Comparison of ENCODE assay signal across 1 cellular context in the genomic region with DNA sequence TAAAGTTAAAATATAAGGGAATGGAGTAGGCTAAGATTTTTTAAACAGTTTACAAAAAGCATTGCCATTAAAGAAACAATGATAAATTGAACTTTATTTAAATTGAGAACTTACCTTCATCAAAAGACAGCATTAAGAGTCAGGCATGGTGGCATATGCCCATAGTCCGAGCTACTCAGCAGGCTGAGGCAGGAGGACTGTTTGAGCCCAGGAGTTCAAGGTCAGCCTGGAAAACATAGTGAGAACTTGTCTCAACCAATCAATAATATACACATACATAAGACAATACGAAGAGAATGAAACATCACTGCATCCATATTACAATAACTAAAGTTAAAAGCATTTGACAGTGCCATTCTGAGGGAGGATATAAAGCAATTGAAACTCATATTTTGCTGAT.
A peak's percentile ranks its signal among the peaks of the same experiment; 100 is the strongest.
TF ChIP-seq lines count a peak whose summit lies in the region.

No MANE protein-coding gene starts in this region.

TF ChIP-seq in HepG2, 621 proteins besides CTCF, POLR2A, EP300 and RAD21 (continued from another document and continues in another):
- TF ChIP-seq, protein P1, sequence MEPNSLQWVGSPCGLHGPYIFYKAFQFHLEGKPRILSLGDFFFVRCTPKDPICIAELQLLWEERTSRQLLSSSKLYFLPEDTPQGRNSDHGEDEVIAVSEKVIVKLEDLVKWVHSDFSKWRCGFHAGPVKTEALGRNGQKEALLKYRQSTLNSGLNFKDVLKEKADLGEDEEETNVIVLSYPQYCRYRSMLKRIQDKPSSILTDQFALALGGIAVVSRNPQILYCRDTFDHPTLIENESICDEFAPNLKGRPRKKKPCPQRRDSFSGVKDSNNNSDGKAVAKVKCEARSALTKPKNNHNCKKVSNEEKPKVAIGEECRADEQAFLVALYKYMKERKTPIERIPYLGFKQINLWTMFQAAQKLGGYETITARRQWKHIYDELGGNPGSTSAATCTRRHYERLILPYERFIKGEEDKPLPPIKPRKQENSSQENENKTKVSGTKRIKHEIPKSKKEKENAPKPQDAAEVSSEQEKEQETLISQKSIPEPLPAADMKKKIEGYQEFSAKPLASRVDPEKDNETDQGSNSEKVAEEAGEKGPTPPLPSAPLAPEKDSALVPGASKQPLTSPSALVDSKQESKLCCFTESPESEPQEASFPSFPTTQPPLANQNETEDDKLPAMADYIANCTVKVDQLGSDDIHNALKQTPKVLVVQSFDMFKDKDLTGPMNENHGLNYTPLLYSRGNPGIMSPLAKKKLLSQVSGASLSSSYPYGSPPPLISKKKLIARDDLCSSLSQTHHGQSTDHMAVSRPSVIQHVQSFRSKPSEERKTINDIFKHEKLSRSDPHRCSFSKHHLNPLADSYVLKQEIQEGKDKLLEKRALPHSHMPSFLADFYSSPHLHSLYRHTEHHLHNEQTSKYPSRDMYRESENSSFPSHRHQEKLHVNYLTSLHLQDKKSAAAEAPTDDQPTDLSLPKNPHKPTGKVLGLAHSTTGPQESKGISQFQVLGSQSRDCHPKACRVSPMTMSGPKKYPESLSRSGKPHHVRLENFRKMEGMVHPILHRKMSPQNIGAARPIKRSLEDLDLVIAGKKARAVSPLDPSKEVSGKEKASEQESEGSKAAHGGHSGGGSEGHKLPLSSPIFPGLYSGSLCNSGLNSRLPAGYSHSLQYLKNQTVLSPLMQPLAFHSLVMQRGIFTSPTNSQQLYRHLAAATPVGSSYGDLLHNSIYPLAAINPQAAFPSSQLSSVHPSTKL (CRISPR knock-in tag; IDR thresholded peaks at IDR 0.05) = peak; percentile 93
- TF ChIP-seq NR2F6 (IDR thresholded peaks at IDR 0.05) = peak; percentile 32
- TF ChIP-seq NR2F6 (CRISPR knock-in tag; IDR thresholded peaks at IDR 0.05) = no peak
- TF ChIP-seq, protein P2, sequence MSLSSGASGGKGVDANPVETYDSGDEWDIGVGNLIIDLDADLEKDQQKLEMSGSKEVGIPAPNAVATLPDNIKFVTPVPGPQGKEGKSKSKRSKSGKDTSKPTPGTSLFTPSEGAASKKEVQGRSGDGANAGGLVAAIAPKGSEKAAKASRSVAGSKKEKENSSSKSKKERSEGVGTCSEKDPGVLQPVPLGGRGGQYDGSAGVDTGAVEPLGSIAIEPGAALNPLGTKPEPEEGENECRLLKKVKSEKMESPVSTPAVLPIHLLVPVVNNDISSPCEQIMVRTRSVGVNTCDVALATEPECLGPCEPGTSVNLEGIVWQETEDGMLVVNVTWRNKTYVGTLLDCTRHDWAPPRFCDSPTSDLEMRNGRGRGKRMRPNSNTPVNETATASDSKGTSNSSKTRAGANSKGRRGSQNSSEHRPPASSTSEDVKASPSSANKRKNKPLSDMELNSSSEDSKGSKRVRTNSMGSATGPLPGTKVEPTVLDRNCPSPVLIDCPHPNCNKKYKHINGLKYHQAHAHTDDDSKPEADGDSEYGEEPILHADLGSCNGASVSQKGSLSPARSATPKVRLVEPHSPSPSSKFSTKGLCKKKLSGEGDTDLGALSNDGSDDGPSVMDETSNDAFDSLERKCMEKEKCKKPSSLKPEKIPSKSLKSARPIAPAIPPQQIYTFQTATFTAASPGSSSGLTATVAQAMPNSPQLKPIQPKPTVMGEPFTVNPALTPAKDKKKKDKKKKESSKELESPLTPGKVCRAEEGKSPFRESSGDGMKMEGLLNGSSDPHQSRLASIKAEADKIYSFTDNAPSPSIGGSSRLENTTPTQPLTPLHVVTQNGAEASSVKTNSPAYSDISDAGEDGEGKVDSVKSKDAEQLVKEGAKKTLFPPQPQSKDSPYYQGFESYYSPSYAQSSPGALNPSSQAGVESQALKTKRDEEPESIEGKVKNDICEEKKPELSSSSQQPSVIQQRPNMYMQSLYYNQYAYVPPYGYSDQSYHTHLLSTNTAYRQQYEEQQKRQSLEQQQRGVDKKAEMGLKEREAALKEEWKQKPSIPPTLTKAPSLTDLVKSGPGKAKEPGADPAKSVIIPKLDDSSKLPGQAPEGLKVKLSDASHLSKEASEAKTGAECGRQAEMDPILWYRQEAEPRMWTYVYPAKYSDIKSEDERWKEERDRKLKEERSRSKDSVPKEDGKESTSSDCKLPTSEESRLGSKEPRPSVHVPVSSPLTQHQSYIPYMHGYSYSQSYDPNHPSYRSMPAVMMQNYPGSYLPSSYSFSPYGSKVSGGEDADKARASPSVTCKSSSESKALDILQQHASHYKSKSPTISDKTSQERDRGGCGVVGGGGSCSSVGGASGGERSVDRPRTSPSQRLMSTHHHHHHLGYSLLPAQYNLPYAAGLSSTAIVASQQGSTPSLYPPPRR (CRISPR knock-in tag; IDR thresholded peaks at IDR 0.05; ENCODE audit: borderline replicate concordance) = peak; percentile 23; the same call in 1 of the 2 replicates
- TF ChIP-seq RARA (CRISPR knock-in tag; IDR thresholded peaks at IDR 0.05) = peak; percentile 85
- TF ChIP-seq NFKB2 (CRISPR knock-in tag; IDR thresholded peaks at IDR 0.05; ENCODE audit: borderline replicate concordance) = no peak
- peak; percentile 92 for TF ChIP-seq SALL1 (CRISPR knock-in tag; IDR thresholded peaks at IDR 0.05)
- TF ChIP-seq, protein P3, sequence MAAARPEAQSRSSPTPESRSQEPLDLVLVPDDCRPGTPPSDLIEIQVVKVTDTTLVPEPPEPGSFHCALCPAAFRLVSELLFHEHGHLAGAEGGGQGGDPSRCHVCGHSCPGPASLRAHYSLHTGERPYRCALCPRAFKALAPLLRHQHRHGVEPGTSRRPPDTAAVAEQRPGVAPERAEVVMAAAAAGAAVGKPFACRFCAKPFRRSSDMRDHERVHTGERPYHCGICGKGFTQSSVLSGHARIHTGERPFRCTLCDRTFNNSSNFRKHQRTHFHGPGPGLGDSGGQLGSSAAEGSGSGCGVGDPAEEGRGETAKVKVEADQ (CRISPR knock-in tag; IDR thresholded peaks at IDR 0.05; ENCODE audit: borderline replicate concordance) = 0 out of 2 replicates have a peak, but pooled peaks have one; percentile 42
- TF ChIP-seq HDAC6 (IDR thresholded peaks at IDR 0.05; ENCODE audit: low read depth, low read length) = no peak
- TF ChIP-seq ZIK1 (CRISPR knock-in tag; IDR thresholded peaks at IDR 0.05; ENCODE audit: borderline replicate concordance, low read depth) = no peak
- TF ChIP-seq SIN3B (IDR thresholded peaks at IDR 0.05; ENCODE audit: low read length) = no peak
- peak; percentile 99 for TF ChIP-seq ZMYM4 (CRISPR knock-in tag; IDR thresholded peaks at IDR 0.05)
- TF ChIP-seq, protein P4, sequence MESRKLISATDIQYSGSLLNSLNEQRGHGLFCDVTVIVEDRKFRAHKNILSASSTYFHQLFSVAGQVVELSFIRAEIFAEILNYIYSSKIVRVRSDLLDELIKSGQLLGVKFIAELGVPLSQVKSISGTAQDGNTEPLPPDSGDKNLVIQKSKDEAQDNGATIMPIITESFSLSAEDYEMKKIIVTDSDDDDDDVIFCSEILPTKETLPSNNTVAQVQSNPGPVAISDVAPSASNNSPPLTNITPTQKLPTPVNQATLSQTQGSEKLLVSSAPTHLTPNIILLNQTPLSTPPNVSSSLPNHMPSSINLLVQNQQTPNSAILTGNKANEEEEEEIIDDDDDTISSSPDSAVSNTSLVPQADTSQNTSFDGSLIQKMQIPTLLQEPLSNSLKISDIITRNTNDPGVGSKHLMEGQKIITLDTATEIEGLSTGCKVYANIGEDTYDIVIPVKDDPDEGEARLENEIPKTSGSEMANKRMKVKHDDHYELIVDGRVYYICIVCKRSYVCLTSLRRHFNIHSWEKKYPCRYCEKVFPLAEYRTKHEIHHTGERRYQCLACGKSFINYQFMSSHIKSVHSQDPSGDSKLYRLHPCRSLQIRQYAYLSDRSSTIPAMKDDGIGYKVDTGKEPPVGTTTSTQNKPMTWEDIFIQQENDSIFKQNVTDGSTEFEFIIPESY (CRISPR knock-in tag; IDR thresholded peaks at IDR 0.05) = no peak
- TF ChIP-seq ZNF839 (CRISPR knock-in tag; IDR thresholded peaks at IDR 0.05; ENCODE audit: borderline replicate concordance) = no peak
- TF ChIP-seq, protein P5, sequence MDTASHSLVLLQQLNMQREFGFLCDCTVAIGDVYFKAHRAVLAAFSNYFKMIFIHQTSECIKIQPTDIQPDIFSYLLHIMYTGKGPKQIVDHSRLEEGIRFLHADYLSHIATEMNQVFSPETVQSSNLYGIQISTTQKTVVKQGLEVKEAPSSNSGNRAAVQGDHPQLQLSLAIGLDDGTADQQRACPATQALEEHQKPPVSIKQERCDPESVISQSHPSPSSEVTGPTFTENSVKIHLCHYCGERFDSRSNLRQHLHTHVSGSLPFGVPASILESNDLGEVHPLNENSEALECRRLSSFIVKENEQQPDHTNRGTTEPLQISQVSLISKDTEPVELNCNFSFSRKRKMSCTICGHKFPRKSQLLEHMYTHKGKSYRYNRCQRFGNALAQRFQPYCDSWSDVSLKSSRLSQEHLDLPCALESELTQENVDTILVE (CRISPR knock-in tag; IDR thresholded peaks at IDR 0.05) = no peak
- TF ChIP-seq ZNF619 (CRISPR knock-in tag; IDR thresholded peaks at IDR 0.05) = no peak
- 0 out of 2 replicates have a peak, but pooled peaks have one; percentile 61 for TF ChIP-seq ISL2 (CRISPR knock-in tag; IDR thresholded peaks at IDR 0.05)
- 0 out of 2 replicates have a peak, but pooled peaks have one; percentile 50 for TF ChIP-seq JUNB (CRISPR knock-in tag; IDR thresholded peaks at IDR 0.05; ENCODE audit: borderline replicate concordance)
- TF ChIP-seq ZNF781 (CRISPR knock-in tag; IDR thresholded peaks at IDR 0.05; ENCODE audit: borderline replicate concordance, not compliant biosample characterization) = no peak
- TF ChIP-seq ONECUT2 (CRISPR knock-in tag; IDR thresholded peaks at IDR 0.05) = peak; percentile 96
- peak; percentile 17 to 22; a peak in 1 of 4 replicates for TF ChIP-seq MAFK (conservative IDR thresholded peaks at IDR 0.05 in 1 of 2, IDR thresholded peaks at IDR 0.05 in 1 of 2; ENCODE audit: low read length in 2 of 2)
- no peak for TF ChIP-seq CEBPG (CRISPR knock-in tag; IDR thresholded peaks at IDR 0.05)
- TF ChIP-seq, protein P6, sequence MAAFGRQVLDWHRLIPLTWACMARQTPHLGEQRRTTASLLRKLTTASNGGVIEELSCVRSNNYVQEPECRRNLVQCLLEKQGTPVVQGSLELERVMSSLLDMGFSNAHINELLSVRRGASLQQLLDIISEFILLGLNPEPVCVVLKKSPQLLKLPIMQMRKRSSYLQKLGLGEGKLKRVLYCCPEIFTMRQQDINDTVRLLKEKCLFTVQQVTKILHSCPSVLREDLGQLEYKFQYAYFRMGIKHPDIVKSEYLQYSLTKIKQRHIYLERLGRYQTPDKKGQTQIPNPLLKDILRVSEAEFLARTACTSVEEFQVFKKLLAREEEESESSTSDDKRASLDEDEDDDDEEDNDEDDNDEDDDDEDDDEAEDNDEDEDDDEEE (CRISPR knock-in tag; IDR thresholded peaks at IDR 0.05) = no peak
- TF ChIP-seq, protein P7, sequence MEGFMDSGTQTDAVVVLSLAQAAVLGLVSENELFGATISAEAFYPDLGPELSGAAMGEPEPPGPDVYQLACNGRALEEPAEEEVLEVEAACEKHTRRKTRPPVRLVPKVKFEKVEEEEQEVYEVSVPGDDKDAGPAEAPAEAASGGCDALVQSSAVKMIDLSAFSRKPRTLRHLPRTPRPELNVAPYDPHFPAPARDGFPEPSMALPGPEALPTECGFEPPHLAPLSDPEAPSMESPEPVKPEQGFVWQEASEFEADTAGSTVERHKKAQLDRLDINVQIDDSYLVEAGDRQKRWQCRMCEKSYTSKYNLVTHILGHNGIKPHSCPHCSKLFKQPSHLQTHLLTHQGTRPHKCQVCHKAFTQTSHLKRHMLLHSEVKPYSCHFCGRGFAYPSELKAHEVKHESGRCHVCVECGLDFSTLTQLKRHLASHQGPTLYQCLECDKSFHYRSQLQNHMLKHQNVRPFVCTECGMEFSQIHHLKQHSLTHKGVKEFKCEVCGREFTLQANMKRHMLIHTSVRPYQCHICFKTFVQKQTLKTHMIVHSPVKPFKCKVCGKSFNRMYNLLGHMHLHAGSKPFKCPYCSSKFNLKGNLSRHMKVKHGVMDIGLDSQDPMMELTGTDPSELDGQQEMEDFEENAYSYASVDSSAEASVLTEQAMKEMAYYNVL (CRISPR knock-in tag; IDR thresholded peaks at IDR 0.05; ENCODE audit: borderline replicate concordance) = no peak
- no peak for TF ChIP-seq ZNF101 (CRISPR knock-in tag; IDR thresholded peaks at IDR 0.05; ENCODE audit: borderline replicate concordance, low read depth)
- TF ChIP-seq, protein P8, sequence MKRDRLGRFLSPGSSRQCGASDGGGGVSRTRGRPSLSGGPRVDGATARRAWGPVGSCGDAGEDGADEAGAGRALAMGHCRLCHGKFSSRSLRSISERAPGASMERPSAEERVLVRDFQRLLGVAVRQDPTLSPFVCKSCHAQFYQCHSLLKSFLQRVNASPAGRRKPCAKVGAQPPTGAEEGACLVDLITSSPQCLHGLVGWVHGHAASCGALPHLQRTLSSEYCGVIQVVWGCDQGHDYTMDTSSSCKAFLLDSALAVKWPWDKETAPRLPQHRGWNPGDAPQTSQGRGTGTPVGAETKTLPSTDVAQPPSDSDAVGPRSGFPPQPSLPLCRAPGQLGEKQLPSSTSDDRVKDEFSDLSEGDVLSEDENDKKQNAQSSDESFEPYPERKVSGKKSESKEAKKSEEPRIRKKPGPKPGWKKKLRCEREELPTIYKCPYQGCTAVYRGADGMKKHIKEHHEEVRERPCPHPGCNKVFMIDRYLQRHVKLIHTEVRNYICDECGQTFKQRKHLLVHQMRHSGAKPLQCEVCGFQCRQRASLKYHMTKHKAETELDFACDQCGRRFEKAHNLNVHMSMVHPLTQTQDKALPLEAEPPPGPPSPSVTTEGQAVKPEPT (CRISPR knock-in tag; IDR thresholded peaks at IDR 0.05; ENCODE audit: low read depth) = no peak
- TF ChIP-seq, protein P9, sequence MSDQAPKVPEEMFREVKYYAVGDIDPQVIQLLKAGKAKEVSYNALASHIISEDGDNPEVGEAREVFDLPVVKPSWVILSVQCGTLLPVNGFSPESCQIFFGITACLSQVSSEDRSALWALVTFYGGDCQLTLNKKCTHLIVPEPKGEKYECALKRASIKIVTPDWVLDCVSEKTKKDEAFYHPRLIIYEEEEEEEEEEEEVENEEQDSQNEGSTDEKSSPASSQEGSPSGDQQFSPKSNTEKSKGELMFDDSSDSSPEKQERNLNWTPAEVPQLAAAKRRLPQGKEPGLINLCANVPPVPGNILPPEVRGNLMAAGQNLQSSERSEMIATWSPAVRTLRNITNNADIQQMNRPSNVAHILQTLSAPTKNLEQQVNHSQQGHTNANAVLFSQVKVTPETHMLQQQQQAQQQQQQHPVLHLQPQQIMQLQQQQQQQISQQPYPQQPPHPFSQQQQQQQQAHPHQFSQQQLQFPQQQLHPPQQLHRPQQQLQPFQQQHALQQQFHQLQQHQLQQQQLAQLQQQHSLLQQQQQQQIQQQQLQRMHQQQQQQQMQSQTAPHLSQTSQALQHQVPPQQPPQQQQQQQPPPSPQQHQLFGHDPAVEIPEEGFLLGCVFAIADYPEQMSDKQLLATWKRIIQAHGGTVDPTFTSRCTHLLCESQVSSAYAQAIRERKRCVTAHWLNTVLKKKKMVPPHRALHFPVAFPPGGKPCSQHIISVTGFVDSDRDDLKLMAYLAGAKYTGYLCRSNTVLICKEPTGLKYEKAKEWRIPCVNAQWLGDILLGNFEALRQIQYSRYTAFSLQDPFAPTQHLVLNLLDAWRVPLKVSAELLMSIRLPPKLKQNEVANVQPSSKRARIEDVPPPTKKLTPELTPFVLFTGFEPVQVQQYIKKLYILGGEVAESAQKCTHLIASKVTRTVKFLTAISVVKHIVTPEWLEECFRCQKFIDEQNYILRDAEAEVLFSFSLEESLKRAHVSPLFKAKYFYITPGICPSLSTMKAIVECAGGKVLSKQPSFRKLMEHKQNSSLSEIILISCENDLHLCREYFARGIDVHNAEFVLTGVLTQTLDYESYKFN (CRISPR knock-in tag; conservative IDR thresholded peaks at IDR 0.05) = peak; percentile 78
- TF ChIP-seq THAP11 (CRISPR knock-in tag; IDR thresholded peaks at IDR 0.05) = peak; percentile 47
- peak; percentile 98 for TF ChIP-seq ZNF7 (CRISPR knock-in tag; IDR thresholded peaks at IDR 0.05)
